In the genomic region with DNA sequence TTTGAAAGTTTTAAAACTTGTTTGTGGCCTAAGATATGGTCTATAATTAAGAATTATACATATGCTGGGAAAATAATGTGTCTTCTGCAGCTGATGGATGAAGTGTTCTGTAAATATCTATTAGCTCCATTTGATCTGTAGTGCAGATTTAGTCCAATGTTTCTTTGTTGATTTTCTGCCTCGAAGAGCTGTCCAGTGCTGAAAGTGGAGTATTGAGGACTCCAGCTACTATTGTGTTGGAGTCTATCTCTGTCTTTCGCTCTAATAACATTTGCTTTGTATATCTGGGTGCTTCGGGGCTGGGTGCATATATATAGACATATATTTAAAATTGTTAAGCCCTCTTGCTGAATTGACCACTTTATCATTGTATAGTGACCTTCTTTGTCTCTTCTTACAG, we compare ENCODE assay signal across 21 cellular contexts.
DNase-seq lines count a peak whose midpoint lies in the region; ATAC-seq, FAIRE-seq and TF ChIP-seq lines count a peak whose summit lies in the region.
"Had no signal": no experiment of that assay in that cellular context is flagged by ENCODE, and none has a peak within 500 bp of the region (broad histone marks: within the 10 kb centered on the region; RNA-seq: fewer than 3 reads in every experiment).

No MANE protein-coding gene starts in this region.

- CTCF ChIA-PET in GM12878 (lab: Yijun Ruan, JAX), result interaction anchor here (0.6 to 1.5 kb wide), 3 partner anchors 17 to 752 kb away, joined by 3 to 4 read pairs (median 3); no protein-coding TSS in a partner anchor
- CTCF ChIA-PET in CD8-positive, alpha-beta T cell (lab: Charles Lee), result no interaction called here

- no peak for TF ChIP-seq CTCF in GM12878 (IDR thresholded peaks at IDR 0.05 in 2 of 3, conservative IDR thresholded peaks at IDR 0.05 in 1 of 3; ENCODE audit: control insufficient read depth in 2 of 3, extremely low read depth in 1 of 3, insufficient read depth in 1 of 3, low read depth in 3 of 3, low read length in 3 of 3)
- TF ChIP-seq CTCF in CD8-positive, alpha-beta T cell (IDR thresholded peaks at IDR 0.05), result no peak

- intact Hi-C loops in GM12878 (cut with micrococcal nuclease; ENCODE audit: unreplicated experiment), result loop anchor here (10.0 kb wide), 1 partner anchor 383 kb away; no protein-coding TSS in a partner anchor
- intact Hi-C loops in CD8-positive, alpha-beta T cell (cut with DNase I, micrococcal nuclease), result no loop called here

- H3K9me3 Mint-ChIP-seq in CD8-positive, alpha-beta T cell, result no peaks in the 10 kb centered on the region

- BruUV-seq in GM12878 (replicated peaks; lab: Mats Ljungman, UMichigan), result no TSS peak

- SMC1A ChIA-PET in GM12878 (lab: Charles Lee; ENCODE audit: uncharacterized antibody, unreplicated experiment), result interaction anchor here (0.7 kb wide), 1 partner anchor 19 kb away, joined by 3 read pairs; no protein-coding TSS in a partner anchor

- no peak for TF ChIP-seq RAD21 in GM12878 (IDR thresholded peaks at IDR 0.05; ENCODE audit: insufficient read depth, low read depth, low read length)

- H2AFZ ChIP-seq in GM12878 (ENCODE audit: control insufficient read depth, low read depth, low read length), result no peak overlapping the region

- H3K79me2 ChIP-seq in GM12878 (ENCODE audit: control insufficient read depth, insufficient read depth, low read length), result no peaks in the 10 kb centered on the region

- no peaks in the 10 kb centered on the region for H3K4me1 Mint-ChIP-seq in CD8-positive, alpha-beta T cell (ENCODE audit: low read depth)
- H3K4me1 Mint-ChIP-seq: activated naive CD8-positive, alpha-beta T cell treated with anti-CD3 and anti-CD28 coated beads, Interleukin-2, amount 50 U/mL, for 24 hours; naive B cell; stimulated activated naive B cell treated with anti-CD40 and anti-IgM and Interleukin-4, amounts not matched to agents 10 μg/mL and 1 μg/mL and 100 μg/mL, for 72 hours had no signal

- H3K27me3 Mint-ChIP-seq in CD8-positive, alpha-beta T cell (ENCODE audit: low read depth), result no peaks in the 10 kb centered on the region
- H3K27me3 Mint-ChIP-seq: activated naive CD8-positive, alpha-beta T cell treated with anti-CD3 and anti-CD28 coated beads, Interleukin-2, amount 50 U/mL, for 24 hours; naive B cell; stimulated activated naive B cell treated with anti-CD40 and anti-IgM and Interleukin-4, amounts not matched to agents 10 μg/mL and 1 μg/mL and 100 μg/mL, for 72 hours had no signal

- 23% methylated on average over 3 of the region's 3 CpGs for WGBS in GM12878 (ENCODE audit: insufficient coverage, insufficient replicate concordance, low lambda C conversion rate, missing lambda C conversion rate)

- no peaks in the 10 kb centered on the region for H4K20me1 ChIP-seq in GM12878 (ENCODE audit: control insufficient read depth, insufficient read depth)

- H3K9ac ChIP-seq in GM12878 (ENCODE audit: control insufficient read depth, insufficient read depth, low read length), result no peak overlapping the region

- no peak overlapping the region for H3K4me3 Mint-ChIP-seq in CD8-positive, alpha-beta T cell
- H3K4me3 Mint-ChIP-seq: activated naive CD8-positive, alpha-beta T cell treated with anti-CD3 and anti-CD28 coated beads, Interleukin-2, amount 50 U/mL, for 24 hours; naive B cell; stimulated activated naive B cell treated with anti-CD40 and anti-IgM and Interleukin-4, amounts not matched to agents 10 μg/mL and 1 μg/mL and 100 μg/mL, for 72 hours had no signal

- peak; percentile 15 for DNase-seq in ACHN
- peak; percentile 20 to 41 for DNase-seq in Kasumi-1 (lab: John Stamatoyannopoulos, UW)
- DNase-seq in GM12878 (ENCODE audit: low read depth, low spot score), result no peak
- DNase-seq in iris pigment epithelial cell (ENCODE audit: low read depth), result peak; percentile 1
- no peak for DNase-seq in amygdala (lab: John Stamatoyannopoulos, UW)
- no peak for DNase-seq in cortex of kidney (lab: John Stamatoyannopoulos, UW)
- DNase-seq in NCI-H1048 (lab: John Stamatoyannopoulos, UW), result no peak
- no peak for DNase-seq in CD8-positive, alpha-beta T cell
- DNase-seq: activated CD4-positive, alpha-beta T cell treated with anti-CD3 and anti-CD28 coated beads for 48 hours; activated naive CD8-positive, alpha-beta T cell treated with anti-CD3 and anti-CD28 coated beads, Interleukin-2, amount 50 U/mL, for 24 hours; GOT3; heart left ventricle; naive B cell; NCI-H1694; NCI-H226; ovary; sigmoid colon; stimulated activated naive B cell treated with anti-CD40 and anti-IgM and Interleukin-4, amounts not matched to agents 10 μg/mL and 1 μg/mL and 100 μg/mL, for 72 hours had no signal

- no peak overlapping the region for H3K27ac ChIP-seq in GM12878 (ENCODE audit: control insufficient read depth, insufficient read depth)
- H3K27ac ChIP-seq in CD8-positive, alpha-beta T cell (ENCODE audit: low read depth, low read length), result no peak overlapping the region
- H3K27ac ChIP-seq: heart left ventricle, ovary, sigmoid colon, thoracic aorta had no signal

- no peaks in the 10 kb centered on the region for H3K36me3 ChIP-seq in GM12878 (ENCODE audit: control insufficient read depth in 2 of 2, insufficient read depth in 2 of 2, low read length in 1 of 2)
- H3K36me3 ChIP-seq in CD8-positive, alpha-beta T cell (ENCODE audit: insufficient read depth, low read length), result no peaks in the 10 kb centered on the region
- H3K36me3 ChIP-seq: heart left ventricle, ovary, sigmoid colon, thoracic aorta had no signal

- no peak overlapping the region for H3K4me3 ChIP-seq in GM12878
- H3K4me3 ChIP-seq in CD8-positive, alpha-beta T cell (ENCODE audit: low read depth, low read length), result no peak overlapping the region
- H3K4me3 ChIP-seq: heart left ventricle, lung, ovary, sigmoid colon, thoracic aorta had no signal

- no peak overlapping the region for H3K4me2 ChIP-seq in GM12878 (ENCODE audit: control insufficient read depth, insufficient read depth)

- RAD21 ChIA-PET in GM12878 (lab: Charles Lee; ENCODE audit: unreplicated experiment), result no interaction called here

- H3K27me3 ChIP-seq in GM12878 (replicated peaks in 1 of 2; ENCODE audit: control insufficient read depth in 2 of 2, insufficient read depth in 2 of 2, low read length in 1 of 2), result no peaks in the 10 kb centered on the region
- no peaks in the 10 kb centered on the region for H3K27me3 ChIP-seq in CD8-positive, alpha-beta T cell (ENCODE audit: insufficient read depth, low read length)
- H3K27me3 ChIP-seq: heart left ventricle, ovary, sigmoid colon had no signal

- in situ Hi-C loops in ACHN (cut with HindIII; ENCODE audit: low pct_ligation_motif_present, low pct_unique_long_range_greater_than_20kb, low sequenced_read_pairs) (no loop called here), GM12878 (cut with MboI) (no loop called here)

- ATAC-seq in GM12878, result no peak
- ATAC-seq in CD8-positive, alpha-beta T cell, result no peak
- ATAC-seq: activated naive CD8-positive, alpha-beta T cell treated with anti-CD3 and anti-CD28 coated beads, Interleukin-2, amount 50 U/mL, for 24 hours; heart left ventricle; stimulated activated naive B cell treated with anti-CD40 and anti-IgM and Interleukin-4, amounts not matched to agents 10 μg/mL and 1 μg/mL and 100 μg/mL, for 72 hours had no signal

- no peak for TF ChIP-seq EP300 in GM12878 (IDR thresholded peaks at IDR 0.05; ENCODE audit: borderline replicate concordance in 1 of 2, control insufficient read depth in 1 of 2, low read depth in 2 of 2, low read length in 2 of 2)

- no peaks in the 10 kb centered on the region for H3K36me3 Mint-ChIP-seq in CD8-positive, alpha-beta T cell
- H3K36me3 Mint-ChIP-seq: naive B cell; stimulated activated naive B cell treated with anti-CD40 and anti-IgM and Interleukin-4, amounts not matched to agents 10 μg/mL and 1 μg/mL and 100 μg/mL, for 72 hours had no signal

- TF ChIP-seq POLR2A in GM12878 (IDR thresholded peaks at IDR 0.05; ENCODE audit: low read depth, low read length), result no peak

- no peaks in the 10 kb centered on the region for H3K4me1 ChIP-seq in GM12878 (ENCODE audit: control insufficient read depth, insufficient read depth, low read length)
- no peaks in the 10 kb centered on the region for H3K4me1 ChIP-seq in CD8-positive, alpha-beta T cell (ENCODE audit: insufficient read depth, low read length)
- H3K4me1 ChIP-seq: heart left ventricle, sigmoid colon had no signal

- POLR2A ChIA-PET in GM12878 (lab: Charles Lee), result no interaction called here
- POLR2A ChIA-PET in CD8-positive, alpha-beta T cell (lab: Charles Lee), result no interaction called here

- H3K9me3 ChIP-seq in GM12878 (replicated peaks; ENCODE audit: control insufficient read depth, insufficient read depth, low read length), result no peaks in the 10 kb centered on the region
- H3K9me3 ChIP-seq in CD8-positive, alpha-beta T cell (ENCODE audit: low read length), result no peaks in the 10 kb centered on the region
- H3K9me3 ChIP-seq: ovary, sigmoid colon, thoracic aorta had no signal

- no peak overlapping the region for H3K27ac Mint-ChIP-seq in CD8-positive, alpha-beta T cell
- H3K27ac Mint-ChIP-seq: activated naive CD8-positive, alpha-beta T cell treated with anti-CD3 and anti-CD28 coated beads, Interleukin-2, amount 50 U/mL, for 24 hours; naive B cell; stimulated activated naive B cell treated with anti-CD40 and anti-IgM and Interleukin-4, amounts not matched to agents 10 μg/mL and 1 μg/mL and 100 μg/mL, for 72 hours had no signal

- no peak for FAIRE-seq in GM12878 (lab: Jason Lieb, UNC)
- FAIRE-seq: bronchial epithelial cell had no signal

TF ChIP-seq in GM12878, 131 proteins besides CTCF, POLR2A, EP300 and RAD21 (continues in another document):
- TF ChIP-seq, protein P1, sequence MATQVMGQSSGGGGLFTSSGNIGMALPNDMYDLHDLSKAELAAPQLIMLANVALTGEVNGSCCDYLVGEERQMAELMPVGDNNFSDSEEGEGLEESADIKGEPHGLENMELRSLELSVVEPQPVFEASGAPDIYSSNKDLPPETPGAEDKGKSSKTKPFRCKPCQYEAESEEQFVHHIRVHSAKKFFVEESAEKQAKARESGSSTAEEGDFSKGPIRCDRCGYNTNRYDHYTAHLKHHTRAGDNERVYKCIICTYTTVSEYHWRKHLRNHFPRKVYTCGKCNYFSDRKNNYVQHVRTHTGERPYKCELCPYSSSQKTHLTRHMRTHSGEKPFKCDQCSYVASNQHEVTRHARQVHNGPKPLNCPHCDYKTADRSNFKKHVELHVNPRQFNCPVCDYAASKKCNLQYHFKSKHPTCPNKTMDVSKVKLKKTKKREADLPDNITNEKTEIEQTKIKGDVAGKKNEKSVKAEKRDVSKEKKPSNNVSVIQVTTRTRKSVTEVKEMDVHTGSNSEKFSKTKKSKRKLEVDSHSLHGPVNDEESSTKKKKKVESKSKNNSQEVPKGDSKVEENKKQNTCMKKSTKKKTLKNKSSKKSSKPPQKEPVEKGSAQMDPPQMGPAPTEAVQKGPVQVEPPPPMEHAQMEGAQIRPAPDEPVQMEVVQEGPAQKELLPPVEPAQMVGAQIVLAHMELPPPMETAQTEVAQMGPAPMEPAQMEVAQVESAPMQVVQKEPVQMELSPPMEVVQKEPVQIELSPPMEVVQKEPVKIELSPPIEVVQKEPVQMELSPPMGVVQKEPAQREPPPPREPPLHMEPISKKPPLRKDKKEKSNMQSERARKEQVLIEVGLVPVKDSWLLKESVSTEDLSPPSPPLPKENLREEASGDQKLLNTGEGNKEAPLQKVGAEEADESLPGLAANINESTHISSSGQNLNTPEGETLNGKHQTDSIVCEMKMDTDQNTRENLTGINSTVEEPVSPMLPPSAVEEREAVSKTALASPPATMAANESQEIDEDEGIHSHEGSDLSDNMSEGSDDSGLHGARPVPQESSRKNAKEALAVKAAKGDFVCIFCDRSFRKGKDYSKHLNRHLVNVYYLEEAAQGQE (IDR thresholded peaks at IDR 0.05; ENCODE audit: low read depth, low read length), result peak; percentile 81

Comparison
In these comparisons a context has a peak if more than half of its experiments do, and no peak if none do; other contexts are left out.
1. DNase-seq: peak in ACHN (single experiment), Kasumi-1 (2 of 2) and iris pigment epithelial cell (single experiment); none in GM12878 (single experiment), amygdala (0 of 56), cortex of kidney (single experiment), NCI-H1048 (single experiment) and CD8-positive, alpha-beta T cell (0 of 7).